Comparison of ENCODE assay signal across 13 cellular contexts in the genomic region with DNA sequence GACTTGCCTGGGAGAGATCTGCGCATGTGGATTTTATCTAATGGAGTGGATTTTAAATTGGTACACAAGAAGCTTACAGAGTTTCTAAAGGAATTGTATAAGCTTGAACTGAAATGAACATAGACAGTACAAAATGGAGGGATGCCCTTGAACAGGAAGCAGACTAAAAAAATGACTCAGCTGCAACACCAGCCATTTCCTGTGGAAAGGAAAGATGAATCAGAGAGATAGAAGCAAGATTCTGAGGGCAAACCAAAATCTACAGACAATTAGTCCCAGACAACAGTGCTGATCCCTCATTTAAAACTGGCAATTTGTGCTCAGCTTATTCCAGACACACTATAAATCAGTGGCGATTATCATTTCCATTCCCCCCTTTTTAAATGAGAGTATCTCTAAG.
DNase-seq lines count a peak whose midpoint lies in the region; ATAC-seq and TF ChIP-seq lines count a peak whose summit lies in the region.
"Had no signal": no experiment of that assay in that cellular context is flagged by ENCODE, and none has a peak within 500 bp of the region (broad histone marks: within the 10 kb centered on the region; RNA-seq: fewer than 3 reads in every experiment).

No MANE protein-coding gene starts in this region.

- no peaks in the 10 kb centered on the region for H3K36me3 ChIP-seq in osteoblast (ENCODE audit: insufficient read depth, low read length)
- H3K36me3 ChIP-seq: right lobe of liver had no signal

- no peak for TF ChIP-seq CTCF in NB4 (IDR thresholded peaks at IDR 0.05; ENCODE audit: low read depth, low read length)
- TF ChIP-seq CTCF in chondrocyte (IDR thresholded peaks at IDR 0.05), result no peak
- TF ChIP-seq CTCF in osteoblast (IDR thresholded peaks at IDR 0.05; ENCODE audit: extremely low read depth, low read depth, low read length), result no peak

- TF ChIP-seq POLR2A in NB4 (IDR thresholded peaks at IDR 0.05; ENCODE audit: extremely low read depth, insufficient read length), result no peak

- H3K36me3 Mint-ChIP-seq in activated CD4-positive, alpha-beta T cell treated with anti-CD3 and anti-CD28 coated beads for 36 hours (ENCODE audit: low read depth), result no peaks in the 10 kb centered on the region
- H3K36me3 Mint-ChIP-seq in chondrocyte (ENCODE audit: low read depth), result peaks cover 6% of the 10 kb centered on the region

- H3K27me3 ChIP-seq in osteoblast (ENCODE audit: insufficient read depth, low read length), result no peaks in the 10 kb centered on the region
- H3K27me3 ChIP-seq: right lobe of liver had no signal

- no peaks in the 10 kb centered on the region for H4K20me1 ChIP-seq in osteoblast (ENCODE audit: insufficient read depth, low read length)

- H3K79me2 ChIP-seq in osteoblast (ENCODE audit: insufficient read depth, low read length), result no peaks in the 10 kb centered on the region

- no peaks in the 10 kb centered on the region for H3K9me3 Mint-ChIP-seq in activated CD4-positive, alpha-beta T cell treated with anti-CD3 and anti-CD28 coated beads for 36 hours (ENCODE audit: low read depth)
- H3K9me3 Mint-ChIP-seq in chondrocyte (ENCODE audit: low read depth), result peaks cover 18% of the 10 kb centered on the region
- H3K9me3 Mint-ChIP-seq: endodermal cell had no signal

- no peak overlapping the region for H3K4me3 Mint-ChIP-seq in activated CD4-positive, alpha-beta T cell treated with anti-CD3 and anti-CD28 coated beads for 36 hours
- H3K4me3 Mint-ChIP-seq in chondrocyte (ENCODE audit: unreplicated experiment), result no peak overlapping the region
- H3K4me3 Mint-ChIP-seq: endodermal cell had no signal

- CTCF ChIA-PET in activated CD4-positive, alpha-beta T cell treated with anti-CD3 and anti-CD28 coated beads for 36 hours (lab: Charles Lee), result no interaction called here

- peak overlapping the region; percentile 58 for H3K27ac ChIP-seq in osteoblast (ENCODE audit: low read depth, low read length)
- H3K27ac ChIP-seq: right lobe of liver had no signal

- no peak overlapping the region for H3K27ac Mint-ChIP-seq in activated CD4-positive, alpha-beta T cell treated with anti-CD3 and anti-CD28 coated beads for 36 hours
- H3K27ac Mint-ChIP-seq in chondrocyte (ENCODE audit: unreplicated experiment), result peak overlapping the region; percentile 72
- H3K27ac Mint-ChIP-seq: endodermal cell had no signal

- ATAC-seq in activated CD4-positive, alpha-beta T cell treated with anti-CD3 and anti-CD28 coated beads for 36 hours, result peak; percentile 71
- ATAC-seq in HG02852 (IDR thresholded peaks at IDR 0.05; ENCODE audit: unreplicated experiment), result no peak

- H3K9me3 ChIP-seq in osteoblast (ENCODE audit: low read depth, low read length), result no peaks in the 10 kb centered on the region
- H3K9me3 ChIP-seq: right lobe of liver had no signal

- DNase-seq in activated CD4-positive, alpha-beta T cell treated with anti-CD3 and anti-CD28 coated beads for 36 hours, result no peak
- DNase-seq in activated CD4-positive, alpha-beta T cell treated with anti-CD3 and anti-CD28 coated beads, Interleukin-2, amount 50 U/mL, for 4 hours, result no peak
- DNase-seq in NB4 (ENCODE audit: low read depth) (peak; percentile 24), chondrocyte (ENCODE audit: low spot score) (no peak), osteoblast (ENCODE audit: insufficient read length, low spot score, missing footprints) (peak; percentile 81), NCI-H2029 (lab: John Stamatoyannopoulos, UW) (no peak), HuH-7 (ENCODE audit: low spot score) (no peak)
- DNase-seq: 8988T, DMS79 treated with DMSO at 0.1 percent for 48 hours, endodermal cell, NCI-H1436 treated with DMSO at 0.1 percent for 48 hours, right lobe of liver had no signal

- peaks cover 20% of the 10 kb centered on the region for H3K4me1 ChIP-seq in osteoblast (ENCODE audit: insufficient read depth, low read length)
- H3K4me1 ChIP-seq: right lobe of liver had no signal

- peaks cover 8% of the 10 kb centered on the region for H3K27me3 Mint-ChIP-seq in activated CD4-positive, alpha-beta T cell treated with anti-CD3 and anti-CD28 coated beads for 36 hours
- no peaks in the 10 kb centered on the region for H3K27me3 Mint-ChIP-seq in chondrocyte (ENCODE audit: low read depth)

- no peak overlapping the region for H3K4me2 ChIP-seq in osteoblast (ENCODE audit: insufficient read depth, low read length)

- H3K4me3 ChIP-seq in NB4 (ENCODE audit: low read depth, low read length) (no peak overlapping the region), osteoblast (ENCODE audit: insufficient read depth, low read length) (no peak overlapping the region)
- H3K4me3 ChIP-seq: right lobe of liver had no signal

- H2AFZ ChIP-seq in osteoblast (ENCODE audit: low read length), result peak overlapping the region; percentile 93

- POLR2A ChIA-PET in activated CD4-positive, alpha-beta T cell treated with anti-CD3 and anti-CD28 coated beads for 36 hours (lab: Charles Lee), result no interaction called here

- H3K4me1 Mint-ChIP-seq in activated CD4-positive, alpha-beta T cell treated with anti-CD3 and anti-CD28 coated beads for 36 hours, result peaks cover 8% of the 10 kb centered on the region
- peaks cover 41% of the 10 kb centered on the region for H3K4me1 Mint-ChIP-seq in chondrocyte (ENCODE audit: low read depth)

- intact Hi-C loops in activated CD4-positive, alpha-beta T cell treated with anti-CD3 and anti-CD28 coated beads for 36 hours (cut with DNase I, micrococcal nuclease), result no loop called here

Comparison
In these comparisons a context has a peak if more than half of its experiments do, and no peak if none do; other contexts are left out.
1. DNase-seq: peak in NB4 (single experiment) and osteoblast (single experiment); none in activated CD4-positive, alpha-beta T cell treated with anti-CD3 and anti-CD28 coated beads for 36 hours (single experiment), activated CD4-positive, alpha-beta T cell treated with anti-CD3 and anti-CD28 coated beads, Interleukin-2, amount 50 U/mL, for 4 hours (0 of 2), chondrocyte (single experiment), NCI-H2029 (single experiment) and HuH-7 (single experiment).